3 cellular contexts compared by ENCODE assay signal in genomic region chr11:72813740-72814138, GRCh38.
TF ChIP-seq lines count a peak whose summit lies in the region.

No MANE protein-coding gene starts in this region.

TF ChIP-seq in HEK293T, 16 proteins besides CTCF, POLR2A, EP300 and RAD21:
- TF ChIP-seq BHLHE40 (IDR thresholded peaks at IDR 0.05; ENCODE audit: borderline replicate concordance) (no peak), L3MBTL2 (conservative IDR thresholded peaks at IDR 0.05) (peak; percentile 96)

TF ChIP-seq in SK-N-SH, 30 proteins besides CTCF, POLR2A, EP300 and RAD21:
- TF ChIP-seq FOSL2 (IDR thresholded peaks at IDR 0.05; ENCODE audit: borderline replicate concordance, low read depth) (no peak), POLR2AphosphoS5 (IDR thresholded peaks at IDR 0.05; ENCODE audit: low read depth, low read length) (peak; percentile 77), YY1 (IDR thresholded peaks at IDR 0.05; ENCODE audit: low read depth) (no peak), TAF1 (IDR thresholded peaks at IDR 0.05; ENCODE audit: borderline replicate concordance, low read depth, low read length) (peak; percentile 67), MXI1 (IDR thresholded peaks at IDR 0.05; ENCODE audit: low read depth, low read length) (peak; percentile 63)
- TF ChIP-seq, protein P1, sequence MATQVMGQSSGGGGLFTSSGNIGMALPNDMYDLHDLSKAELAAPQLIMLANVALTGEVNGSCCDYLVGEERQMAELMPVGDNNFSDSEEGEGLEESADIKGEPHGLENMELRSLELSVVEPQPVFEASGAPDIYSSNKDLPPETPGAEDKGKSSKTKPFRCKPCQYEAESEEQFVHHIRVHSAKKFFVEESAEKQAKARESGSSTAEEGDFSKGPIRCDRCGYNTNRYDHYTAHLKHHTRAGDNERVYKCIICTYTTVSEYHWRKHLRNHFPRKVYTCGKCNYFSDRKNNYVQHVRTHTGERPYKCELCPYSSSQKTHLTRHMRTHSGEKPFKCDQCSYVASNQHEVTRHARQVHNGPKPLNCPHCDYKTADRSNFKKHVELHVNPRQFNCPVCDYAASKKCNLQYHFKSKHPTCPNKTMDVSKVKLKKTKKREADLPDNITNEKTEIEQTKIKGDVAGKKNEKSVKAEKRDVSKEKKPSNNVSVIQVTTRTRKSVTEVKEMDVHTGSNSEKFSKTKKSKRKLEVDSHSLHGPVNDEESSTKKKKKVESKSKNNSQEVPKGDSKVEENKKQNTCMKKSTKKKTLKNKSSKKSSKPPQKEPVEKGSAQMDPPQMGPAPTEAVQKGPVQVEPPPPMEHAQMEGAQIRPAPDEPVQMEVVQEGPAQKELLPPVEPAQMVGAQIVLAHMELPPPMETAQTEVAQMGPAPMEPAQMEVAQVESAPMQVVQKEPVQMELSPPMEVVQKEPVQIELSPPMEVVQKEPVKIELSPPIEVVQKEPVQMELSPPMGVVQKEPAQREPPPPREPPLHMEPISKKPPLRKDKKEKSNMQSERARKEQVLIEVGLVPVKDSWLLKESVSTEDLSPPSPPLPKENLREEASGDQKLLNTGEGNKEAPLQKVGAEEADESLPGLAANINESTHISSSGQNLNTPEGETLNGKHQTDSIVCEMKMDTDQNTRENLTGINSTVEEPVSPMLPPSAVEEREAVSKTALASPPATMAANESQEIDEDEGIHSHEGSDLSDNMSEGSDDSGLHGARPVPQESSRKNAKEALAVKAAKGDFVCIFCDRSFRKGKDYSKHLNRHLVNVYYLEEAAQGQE (IDR thresholded peaks at IDR 0.05; ENCODE audit: low read depth, low read length): no peak
- TF ChIP-seq, protein P2, sequence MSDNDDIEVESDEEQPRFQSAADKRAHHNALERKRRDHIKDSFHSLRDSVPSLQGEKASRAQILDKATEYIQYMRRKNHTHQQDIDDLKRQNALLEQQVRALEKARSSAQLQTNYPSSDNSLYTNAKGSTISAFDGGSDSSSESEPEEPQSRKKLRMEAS (IDR thresholded peaks at IDR 0.05; ENCODE audit: low read depth): peak; percentile 96

TF ChIP-seq in HepG2, 621 proteins besides CTCF, POLR2A, EP300 and RAD21 (continues in another document):
- TF ChIP-seq ATF5 (CRISPR knock-in tag; IDR thresholded peaks at IDR 0.05; ENCODE audit: low read depth) (no peak), GMEB1 (CRISPR knock-in tag; IDR thresholded peaks at IDR 0.05; ENCODE audit: borderline replicate concordance) (no peak), ZNF136 (CRISPR knock-in tag; IDR thresholded peaks at IDR 0.05; ENCODE audit: low read depth) (no peak), SIX1 (CRISPR knock-in tag; IDR thresholded peaks at IDR 0.05; ENCODE audit: borderline replicate concordance) (no peak), ZNF546 (CRISPR knock-in tag; conservative IDR thresholded peaks at IDR 0.05) (no peak), ZFP36L1 (CRISPR knock-in tag; IDR thresholded peaks at IDR 0.05) (no peak), MEIS2 (CRISPR knock-in tag; IDR thresholded peaks at IDR 0.05) (peak; percentile 53; the same call in 1 of the 2 replicates), ARID2 (CRISPR knock-in tag; IDR thresholded peaks at IDR 0.05; ENCODE audit: borderline replicate concordance) (no peak), ZNF550 (CRISPR knock-in tag; IDR thresholded peaks at IDR 0.05; ENCODE audit: borderline replicate concordance) (no peak), FLYWCH1 (CRISPR knock-in tag; IDR thresholded peaks at IDR 0.05) (no peak), MBD4 (IDR thresholded peaks at IDR 0.05; ENCODE audit: borderline replicate concordance, low read length) (no peak), ZNF720 (CRISPR knock-in tag; IDR thresholded peaks at IDR 0.05) (no peak), ZNF709 (CRISPR knock-in tag; IDR thresholded peaks at IDR 0.05) (no peak), ZNF569 (CRISPR knock-in tag; IDR thresholded peaks at IDR 0.05; ENCODE audit: borderline replicate concordance) (no peak), JUNB (CRISPR knock-in tag; IDR thresholded peaks at IDR 0.05; ENCODE audit: borderline replicate concordance) (no peak), ZNF703 (CRISPR knock-in tag; IDR thresholded peaks at IDR 0.05; ENCODE audit: borderline replicate concordance) (no peak; the same call in 1 of the 2 replicates), ARID4A (CRISPR knock-in tag; IDR thresholded peaks at IDR 0.05; ENCODE audit: borderline replicate concordance) (no peak; the same call in 1 of the 2 replicates), ZNF17 (CRISPR knock-in tag; IDR thresholded peaks at IDR 0.05) (no peak), NR2F6 (IDR thresholded peaks at IDR 0.05) (no peak), NR2F6 (CRISPR knock-in tag; IDR thresholded peaks at IDR 0.05) (0 out of 2 replicates have a peak, but pooled peaks have one; percentile 18), RELA (CRISPR knock-in tag; IDR thresholded peaks at IDR 0.05) (no peak), SRSF4 (IDR thresholded peaks at IDR 0.05; ENCODE audit: low read depth, low read length, poor library complexity, severe bottlenecking) (no peak), ZNF296 (CRISPR knock-in tag; conservative IDR thresholded peaks at IDR 0.05) (no peak), ZFP37 (CRISPR knock-in tag; IDR thresholded peaks at IDR 0.05; ENCODE audit: borderline replicate concordance) (no peak), GTF2F1 (IDR thresholded peaks at IDR 0.05; ENCODE audit: low read length) (no peak), ZNF101 (CRISPR knock-in tag; IDR thresholded peaks at IDR 0.05; ENCODE audit: borderline replicate concordance, low read depth) (no peak), RORA (CRISPR knock-in tag; IDR thresholded peaks at IDR 0.05) (no peak)
- TF ChIP-seq, protein P3, sequence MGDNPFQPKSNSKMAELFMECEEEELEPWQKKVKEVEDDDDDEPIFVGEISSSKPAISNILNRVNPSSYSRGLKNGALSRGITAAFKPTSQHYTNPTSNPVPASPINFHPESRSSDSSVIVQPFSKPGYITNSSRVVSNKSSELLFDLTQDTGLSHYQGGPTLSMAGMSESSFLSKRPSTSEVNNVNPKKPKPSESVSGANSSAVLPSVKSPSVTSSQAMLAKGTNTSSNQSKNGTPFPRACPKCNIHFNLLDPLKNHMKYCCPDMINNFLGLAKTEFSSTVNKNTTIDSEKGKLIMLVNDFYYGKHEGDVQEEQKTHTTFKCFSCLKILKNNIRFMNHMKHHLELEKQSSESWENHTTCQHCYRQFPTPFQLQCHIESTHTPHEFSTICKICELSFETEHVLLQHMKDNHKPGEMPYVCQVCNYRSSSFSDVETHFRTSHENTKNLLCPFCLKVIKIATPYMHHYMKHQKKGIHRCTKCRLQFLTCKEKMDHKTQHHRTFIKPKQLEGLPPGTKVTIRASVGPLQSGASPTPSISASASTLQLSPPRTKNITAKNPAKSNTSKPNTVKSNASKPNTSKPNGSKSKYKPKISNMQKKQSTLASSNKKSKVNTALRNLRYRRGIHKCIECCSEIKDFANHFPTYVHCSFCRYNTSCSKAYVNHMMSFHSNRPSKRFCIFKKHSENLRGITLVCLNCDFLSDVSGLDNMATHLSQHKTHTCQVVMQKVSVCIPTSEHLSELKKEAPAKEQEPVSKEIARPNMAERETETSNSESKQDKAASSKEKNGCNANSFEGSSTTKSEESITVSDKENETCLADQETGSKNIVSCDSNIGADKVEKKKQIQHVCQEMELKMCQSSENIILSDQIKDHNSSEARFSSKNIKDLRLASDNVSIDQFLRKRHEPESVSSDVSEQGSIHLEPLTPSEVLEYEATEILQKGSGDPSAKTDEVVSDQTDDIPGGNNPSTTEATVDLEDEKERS (CRISPR knock-in tag; IDR thresholded peaks at IDR 0.05): no peak
- TF ChIP-seq, protein P4, sequence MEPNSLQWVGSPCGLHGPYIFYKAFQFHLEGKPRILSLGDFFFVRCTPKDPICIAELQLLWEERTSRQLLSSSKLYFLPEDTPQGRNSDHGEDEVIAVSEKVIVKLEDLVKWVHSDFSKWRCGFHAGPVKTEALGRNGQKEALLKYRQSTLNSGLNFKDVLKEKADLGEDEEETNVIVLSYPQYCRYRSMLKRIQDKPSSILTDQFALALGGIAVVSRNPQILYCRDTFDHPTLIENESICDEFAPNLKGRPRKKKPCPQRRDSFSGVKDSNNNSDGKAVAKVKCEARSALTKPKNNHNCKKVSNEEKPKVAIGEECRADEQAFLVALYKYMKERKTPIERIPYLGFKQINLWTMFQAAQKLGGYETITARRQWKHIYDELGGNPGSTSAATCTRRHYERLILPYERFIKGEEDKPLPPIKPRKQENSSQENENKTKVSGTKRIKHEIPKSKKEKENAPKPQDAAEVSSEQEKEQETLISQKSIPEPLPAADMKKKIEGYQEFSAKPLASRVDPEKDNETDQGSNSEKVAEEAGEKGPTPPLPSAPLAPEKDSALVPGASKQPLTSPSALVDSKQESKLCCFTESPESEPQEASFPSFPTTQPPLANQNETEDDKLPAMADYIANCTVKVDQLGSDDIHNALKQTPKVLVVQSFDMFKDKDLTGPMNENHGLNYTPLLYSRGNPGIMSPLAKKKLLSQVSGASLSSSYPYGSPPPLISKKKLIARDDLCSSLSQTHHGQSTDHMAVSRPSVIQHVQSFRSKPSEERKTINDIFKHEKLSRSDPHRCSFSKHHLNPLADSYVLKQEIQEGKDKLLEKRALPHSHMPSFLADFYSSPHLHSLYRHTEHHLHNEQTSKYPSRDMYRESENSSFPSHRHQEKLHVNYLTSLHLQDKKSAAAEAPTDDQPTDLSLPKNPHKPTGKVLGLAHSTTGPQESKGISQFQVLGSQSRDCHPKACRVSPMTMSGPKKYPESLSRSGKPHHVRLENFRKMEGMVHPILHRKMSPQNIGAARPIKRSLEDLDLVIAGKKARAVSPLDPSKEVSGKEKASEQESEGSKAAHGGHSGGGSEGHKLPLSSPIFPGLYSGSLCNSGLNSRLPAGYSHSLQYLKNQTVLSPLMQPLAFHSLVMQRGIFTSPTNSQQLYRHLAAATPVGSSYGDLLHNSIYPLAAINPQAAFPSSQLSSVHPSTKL (CRISPR knock-in tag; IDR thresholded peaks at IDR 0.05): peak; percentile 50; the same call in 1 of the 2 replicates
- TF ChIP-seq, protein P5, sequence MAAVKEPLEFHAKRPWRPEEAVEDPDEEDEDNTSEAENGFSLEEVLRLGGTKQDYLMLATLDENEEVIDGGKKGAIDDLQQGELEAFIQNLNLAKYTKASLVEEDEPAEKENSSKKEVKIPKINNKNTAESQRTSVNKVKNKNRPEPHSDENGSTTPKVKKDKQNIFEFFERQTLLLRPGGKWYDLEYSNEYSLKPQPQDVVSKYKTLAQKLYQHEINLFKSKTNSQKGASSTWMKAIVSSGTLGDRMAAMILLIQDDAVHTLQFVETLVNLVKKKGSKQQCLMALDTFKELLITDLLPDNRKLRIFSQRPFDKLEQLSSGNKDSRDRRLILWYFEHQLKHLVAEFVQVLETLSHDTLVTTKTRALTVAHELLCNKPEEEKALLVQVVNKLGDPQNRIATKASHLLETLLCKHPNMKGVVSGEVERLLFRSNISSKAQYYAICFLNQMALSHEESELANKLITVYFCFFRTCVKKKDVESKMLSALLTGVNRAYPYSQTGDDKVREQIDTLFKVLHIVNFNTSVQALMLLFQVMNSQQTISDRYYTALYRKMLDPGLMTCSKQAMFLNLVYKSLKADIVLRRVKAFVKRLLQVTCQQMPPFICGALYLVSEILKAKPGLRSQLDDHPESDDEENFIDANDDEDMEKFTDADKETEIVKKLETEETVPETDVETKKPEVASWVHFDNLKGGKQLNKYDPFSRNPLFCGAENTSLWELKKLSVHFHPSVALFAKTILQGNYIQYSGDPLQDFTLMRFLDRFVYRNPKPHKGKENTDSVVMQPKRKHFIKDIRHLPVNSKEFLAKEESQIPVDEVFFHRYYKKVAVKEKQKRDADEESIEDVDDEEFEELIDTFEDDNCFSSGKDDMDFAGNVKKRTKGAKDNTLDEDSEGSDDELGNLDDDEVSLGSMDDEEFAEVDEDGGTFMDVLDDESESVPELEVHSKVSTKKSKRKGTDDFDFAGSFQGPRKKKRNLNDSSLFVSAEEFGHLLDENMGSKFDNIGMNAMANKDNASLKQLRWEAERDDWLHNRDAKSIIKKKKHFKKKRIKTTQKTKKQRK (IDR thresholded peaks at IDR 0.05; ENCODE audit: low read length): no peak
